In the genomic region with DNA sequence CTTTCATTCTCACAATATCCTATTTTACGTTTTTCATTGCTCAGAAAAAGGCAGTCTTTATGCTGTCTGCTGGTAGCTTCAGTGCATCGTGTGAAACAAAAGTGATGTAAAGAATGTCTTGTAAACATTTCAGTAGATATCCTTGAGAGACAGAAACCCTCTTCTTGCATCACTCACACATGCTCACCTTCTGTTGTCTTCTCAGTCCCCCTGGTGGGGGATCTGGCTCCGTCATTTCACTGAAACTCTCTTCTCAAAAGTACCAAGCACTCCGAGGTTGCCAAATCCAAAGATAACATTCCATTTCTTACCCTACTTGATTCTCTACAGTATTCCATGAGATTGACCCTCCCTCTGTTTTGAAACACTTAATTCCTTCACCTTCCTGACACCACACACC, we compare ENCODE assay signal across 22 cellular contexts. TPM values are rescaled to one million over a fixed set of nuclear protein-coding genes. Genes with fewer than 3 reads are reported as not detected.
DNase-seq lines count a peak whose midpoint lies in the region; ATAC-seq, FAIRE-seq and TF ChIP-seq lines count a peak whose summit lies in the region.
"Had no signal": no experiment of that assay in that cellular context is flagged by ENCODE, and none has a peak within 500 bp of the region (broad histone marks: within the 10 kb centered on the region; RNA-seq: fewer than 3 reads in every experiment).

No MANE protein-coding gene starts in this region.

- H3K4me1 ChIP-seq in GM12878 (ENCODE audit: control insufficient read depth, insufficient read depth, low read length) = no peaks in the 10 kb centered on the region
- H3K4me1 ChIP-seq in lower lobe of right lung = no peaks in the 10 kb centered on the region
- H3K4me1 ChIP-seq: pancreas, SJSA1, thyroid gland had no signal

- TF ChIP-seq RAD21 in GM12878 (IDR thresholded peaks at IDR 0.05; ENCODE audit: insufficient read depth, low read depth, low read length) = no peak

- H3K9me3 Mint-ChIP-seq in type B pancreatic cell = no peaks in the 10 kb centered on the region
- H3K9me3 Mint-ChIP-seq in stimulated activated naive CD8-positive, alpha-beta T cell treated with anti-CD3 and anti-CD28 coated beads, Interleukin-15, amount 100 ng/mL, for 72 hours = no peaks in the 10 kb centered on the region
- H3K9me3 Mint-ChIP-seq: central memory CD8-positive, alpha-beta T cell had no signal

- H3K36me3 Mint-ChIP-seq in type B pancreatic cell = no peaks in the 10 kb centered on the region

- CTCF ChIA-PET in GM12878 (lab: Yijun Ruan, JAX) = interaction anchor here (1.0 kb wide), 1 partner anchor 11 kb away, joined by 3 read pairs; no protein-coding TSS in a partner anchor

- 22% methylated on average over 4 of the region's 4 CpGs for WGBS in GM12878 (ENCODE audit: insufficient coverage, insufficient replicate concordance, low lambda C conversion rate, missing lambda C conversion rate)

- H3K9me3 ChIP-seq in GM12878 (replicated peaks; ENCODE audit: control insufficient read depth, insufficient read depth, low read length) (no peaks in the 10 kb centered on the region), lower lobe of right lung (no peaks in the 10 kb centered on the region)
- H3K9me3 ChIP-seq: pancreas, SJSA1, thyroid gland had no signal

- DNase-seq in DMS53 (lab: John Stamatoyannopoulos, UW) (peak; percentile 52), DMS53 treated with DMSO at 0.1 percent for 48 hours (lab: John Stamatoyannopoulos, UW; ENCODE audit: unreplicated experiment) (no peak), GM12878 (ENCODE audit: low read depth, low spot score) (no peak), medulla oblongata (ENCODE audit: extremely low spot score) (peak; percentile 6), type B pancreatic cell (ENCODE audit: extremely low spot score, unreplicated experiment) (no peak), lower lobe of right lung (no peak)
- DNase-seq in stimulated activated naive CD8-positive, alpha-beta T cell treated with anti-CD3 and anti-CD28 coated beads, Interleukin-15, amount 100 ng/mL, for 72 hours = no peak
- no peak for DNase-seq in stimulated activated naive CD8-positive, alpha-beta T cell treated with anti-CD3 and anti-CD28 coated beads, Interleukin-15, Interleukin-2, amounts not matched to agents 100 U/mL and 50 U/mL, for 24 hours
- DNase-seq: activated CD4-positive, alpha-beta T cell treated with anti-CD3 and anti-CD28 coated beads for 1 hour; activated CD8-positive, alpha-beta memory T cell treated with anti-CD3 and anti-CD28 coated beads, Interleukin-2, amount 50 U/mL, for 4 hours; activated effector memory CD4-positive, alpha-beta T cell treated with anti-CD3 and anti-CD28 coated beads, Interleukin-2, amount 50 U/mL, for 16 hours; amniotic stem cell; effector memory CD4-positive, alpha-beta T cell; NCI-H187; NCI-H446 treated with DMSO at 0.1 percent for 48 hours; pancreas; small intestine; thyroid gland had no signal

- no peaks in the 10 kb centered on the region for H3K36me3 ChIP-seq in GM12878 (ENCODE audit: control insufficient read depth in 2 of 2, insufficient read depth in 2 of 2, low read length in 1 of 2)
- H3K36me3 ChIP-seq in lower lobe of right lung = no peaks in the 10 kb centered on the region
- H3K36me3 ChIP-seq: pancreas, SJSA1, thyroid gland had no signal

- no peak for TF ChIP-seq POLR2A in GM12878 (IDR thresholded peaks at IDR 0.05; ENCODE audit: low read depth, low read length)

- H4K20me1 ChIP-seq in GM12878 (ENCODE audit: control insufficient read depth, insufficient read depth) = no peaks in the 10 kb centered on the region

- ATAC-seq in GM12878 (no peak), lower lobe of right lung (no peak)
- ATAC-seq in stimulated activated naive CD8-positive, alpha-beta T cell treated with anti-CD3 and anti-CD28 coated beads, Interleukin-15, amount 100 ng/mL, for 72 hours = no peak
- no peak for ATAC-seq in stimulated activated naive CD8-positive, alpha-beta T cell treated with anti-CD3 and anti-CD28 coated beads, Interleukin-15, Interleukin-2, amounts not matched to agents 100 U/mL and 50 U/mL, for 24 hours

- TF ChIP-seq CTCF in GM12878 (IDR thresholded peaks at IDR 0.05 in 2 of 3, conservative IDR thresholded peaks at IDR 0.05 in 1 of 3; ENCODE audit: control insufficient read depth in 2 of 3, extremely low read depth in 1 of 3, insufficient read depth in 1 of 3, low read depth in 3 of 3, low read length in 3 of 3) (no peak), type B pancreatic cell (conservative IDR thresholded peaks at IDR 0.05) (peak; percentile 49), lower lobe of right lung (IDR thresholded peaks at IDR 0.05) (no peak)

- no peak overlapping the region for H3K27ac ChIP-seq in GM12878 (ENCODE audit: control insufficient read depth, insufficient read depth)
- no peak overlapping the region for H3K27ac ChIP-seq in lower lobe of right lung
- H3K27ac ChIP-seq: 22Rv1, pancreas, SJSA1, thyroid gland had no signal

- H3K4me3 Mint-ChIP-seq in type B pancreatic cell = no peak overlapping the region
- no peak overlapping the region for H3K4me3 Mint-ChIP-seq in stimulated activated naive CD8-positive, alpha-beta T cell treated with anti-CD3 and anti-CD28 coated beads, Interleukin-15, amount 100 ng/mL, for 72 hours
- H3K4me3 Mint-ChIP-seq: central memory CD8-positive, alpha-beta T cell had no signal

- POLR2A ChIA-PET in GM12878 (lab: Charles Lee) = no interaction called here

- in situ Hi-C loops in GM12878 (cut with MboI) = no loop called here

- no peak overlapping the region for H2AFZ ChIP-seq in GM12878 (ENCODE audit: control insufficient read depth, low read depth, low read length)

- no peak for TF ChIP-seq EP300 in GM12878 (IDR thresholded peaks at IDR 0.05; ENCODE audit: borderline replicate concordance in 1 of 2, control insufficient read depth in 1 of 2, low read depth in 2 of 2, low read length in 2 of 2)

- no peak overlapping the region for H3K27ac Mint-ChIP-seq in type B pancreatic cell
- peak overlapping the region in 1 of 2 donors; percentile 4 for H3K27ac Mint-ChIP-seq in stimulated activated naive CD8-positive, alpha-beta T cell treated with anti-CD3 and anti-CD28 coated beads, Interleukin-15, amount 100 ng/mL, for 72 hours

- H3K4me3 ChIP-seq in GM12878 (no peak overlapping the region), lower lobe of right lung (no peak overlapping the region)
- H3K4me3 ChIP-seq: pancreas, SJSA1, thyroid gland had no signal

- H3K27me3 Mint-ChIP-seq in type B pancreatic cell = peaks cover 25% of the 10 kb centered on the region
- H3K27me3 Mint-ChIP-seq in stimulated activated naive CD8-positive, alpha-beta T cell treated with anti-CD3 and anti-CD28 coated beads, Interleukin-15, amount 100 ng/mL, for 72 hours = peaks cover 22% of the 10 kb centered on the region

- BruUV-seq in GM12878 (replicated peaks; lab: Mats Ljungman, UMichigan) = no TSS peak

- H3K27me3 ChIP-seq in GM12878 (replicated peaks in 1 of 2; ENCODE audit: control insufficient read depth in 2 of 2, insufficient read depth in 2 of 2, low read length in 1 of 2) (peaks cover 0 to 6% of the 10 kb centered on the region in 2 experiments; a peak in 1 of 4 replicates), lower lobe of right lung (ENCODE audit: low read depth) (no peaks in the 10 kb centered on the region)
- H3K27me3 ChIP-seq: pancreas, SJSA1, thyroid gland had no signal

- no peaks in the 10 kb centered on the region for H3K79me2 ChIP-seq in GM12878 (ENCODE audit: control insufficient read depth, insufficient read depth, low read length)

- peak; percentile 47 for FAIRE-seq in GM12878 (lab: Jason Lieb, UNC)
- FAIRE-seq: pancreas, small intestine had no signal

- intact Hi-C loops in GM12878 (cut with micrococcal nuclease; ENCODE audit: unreplicated experiment) (no loop called here), lower lobe of right lung (cut with DNase I) (no loop called here)

- no peak overlapping the region for H3K9ac ChIP-seq in GM12878 (ENCODE audit: control insufficient read depth, insufficient read depth, low read length)

- SMC1A ChIA-PET in GM12878 (lab: Charles Lee; ENCODE audit: uncharacterized antibody, unreplicated experiment) = no interaction called here

- RAD21 ChIA-PET in GM12878 (lab: Charles Lee; ENCODE audit: unreplicated experiment) = no interaction called here

- H3K4me1 Mint-ChIP-seq in type B pancreatic cell (ENCODE audit: unreplicated experiment) = peaks cover 15% of the 10 kb centered on the region
- no peaks in the 10 kb centered on the region for H3K4me1 Mint-ChIP-seq in stimulated activated naive CD8-positive, alpha-beta T cell treated with anti-CD3 and anti-CD28 coated beads, Interleukin-15, amount 100 ng/mL, for 72 hours
- H3K4me1 Mint-ChIP-seq: central memory CD8-positive, alpha-beta T cell had no signal

- no peak overlapping the region for H3K4me2 ChIP-seq in GM12878 (ENCODE audit: control insufficient read depth, insufficient read depth)

TF ChIP-seq in GM12878, 131 proteins besides CTCF, POLR2A, EP300 and RAD21 (continues in another document):
- no peak for TF ChIP-seq STAT1 (conservative IDR thresholded peaks at IDR 0.05)

RNA-seq across cellular contexts. Expression of gene PCA3, which starts 46.1 kb away (rescaled TPM):
- not detected in 2 replicates for total RNA-seq in GM12878 (2013; cell fraction: nucleolus; rRNA removed)
- total RNA-seq in GM12878 (2014; rRNA removed) (not detected in 2 replicates), GM12878 (2014; rRNA removed; fragmentation: Illumina TruSeq; extraction: Trizol) (not detected in 2 replicates), GM12878 (2021) (not detected in 2 replicates), type B pancreatic cell (ENCODE audit: low replicate concordance) (0.33 TPM in 1 of 2 replicates, not detected in the other), lower lobe of right lung (not detected)
- not detected for polyA plus RNA-seq in GM12878 (2011; ENCODE audit: low read depth)
- polyA plus RNA-seq in GM12878 (2011; rRNA removed) (not detected in 2 replicates), GM12878 (2014; fragmentation: Illumina TruSeq; extraction: Trizol) (not detected in 2 replicates), GM12878 (2014; fragmentation: Nextera tagmentation; extraction: Ambion mirVana) (under 1 TPM in 1 of 2 experiments, not detected in 1; 0.05 TPM), GM12878 (2014; rRNA removed) (not detected in 2 replicates), GM12878 (2016; fragmentation: Nextera tagmentation; extraction: Ambion mirVana) (not detected)
- polyA plus RNA-seq in GM12878 (2011; cell fraction: cytosol; rRNA removed) = not detected in 2 replicates
- not detected in 2 replicates for polyA plus RNA-seq in GM12878 (2011; cell fraction: nucleus; rRNA removed)
- polyA plus RNA-seq in GM12878 (2012) = not detected in 2 replicates
- polyA minus RNA-seq in GM12878 (2011; rRNA and poly(A)+ RNA removed) = not detected in 2 replicates
- polyA minus RNA-seq in GM12878 (2011; cell fraction: cytosol; rRNA and poly(A)+ RNA removed) = not detected in 2 replicates
- polyA minus RNA-seq in GM12878 (2011; cell fraction: nucleus; rRNA and poly(A)+ RNA removed) = not detected in 2 replicates
- total RNA-seq: HT1080, pancreas, SJSA1, thyroid gland had no signal

Comparison
In these comparisons a context has a peak if more than half of its experiments do, and no peak if none do; other contexts are left out.
1. DNase-seq: peak in DMS53 (single experiment) and medulla oblongata (single experiment); none in DMS53 treated with DMSO at 0.1 percent for 48 hours (single experiment), GM12878 (single experiment), type B pancreatic cell (single experiment), stimulated activated naive CD8-positive, alpha-beta T cell treated with anti-CD3 and anti-CD28 coated beads, Interleukin-15, amount 100 ng/mL, for 72 hours (0 of 2), lower lobe of right lung (single experiment) and stimulated activated naive CD8-positive, alpha-beta T cell treated with anti-CD3 and anti-CD28 coated beads, Interleukin-15, Interleukin-2, amounts not matched to agents 100 U/mL and 50 U/mL, for 24 hours (single experiment).